ENCODE assay signal across 8 cellular contexts in genomic region chr7:105013818-105014724, GRCh38. TPM values are rescaled to one million over a fixed set of nuclear protein-coding genes. Genes with fewer than 3 reads are reported as not detected.
DNase-seq lines count a peak whose midpoint lies in the region; ATAC-seq, FAIRE-seq and TF ChIP-seq lines count a peak whose summit lies in the region.

TSS of gene KMT2E (plus strand) at chr7:105014205. CDS start at chr7:105040953, 26,748 bp downstream.

- intact Hi-C loops in kidney (cut with DNase I): no loop called here

- peaks cover 8% of the 10 kb centered on the region in 2 donors for H3K4me1 ChIP-seq in kidney (ENCODE audit: control insufficient read depth in 1 of 2, insufficient read depth in 1 of 2, low read depth in 1 of 2, low read length in 2 of 2)

- peak within 1 kb of the TSS; percentile 100 for H3K27ac ChIP-seq in kidney (ENCODE audit: low read depth in 2 of 2, low read length in 2 of 2)

- peak; percentile 27 for ATAC-seq in HG03097 (IDR thresholded peaks at IDR 0.05; ENCODE audit: low FRiP score, unreplicated experiment)

- DNase-seq in A172 (ENCODE audit: low spot score) (peak; percentile 76), NCI-H2227 treated with DMSO at 0.1 percent for 48 hours (lab: John Stamatoyannopoulos, UW) (peak; percentile 89), kidney (peak; percentile 97)
- peak; percentile 84 for DNase-seq in activated CD4-positive, CD25-positive, alpha-beta regulatory T cell treated with anti-CD3 and anti-CD28 coated beads, Interleukin-2, amount 50 U/mL, for 16 hours (ENCODE audit: low read depth, low spot score)
- peak; percentile 94 for DNase-seq in central memory CD4-positive, alpha-beta T cell
- peak; percentile 93 for DNase-seq in stimulated activated CD4-positive, alpha-beta T cell treated with anti-CD3 and anti-CD28 coated beads, Interleukin-15, amount 100 ng/mL, for 24 hours

- no peak for FAIRE-seq in kidney (lab: Jason Lieb, UNC)

- H3K36me3 ChIP-seq in kidney (ENCODE audit: control insufficient read depth in 1 of 2, insufficient read depth in 2 of 2, low read length in 2 of 2): peaks cover 0 to 6% of the 10 kb centered on the region in 2 donors

- peak within 1 kb of the TSS; percentile 89 to 99 for H3K4me3 ChIP-seq in kidney (ENCODE audit: low read length in 2 of 2)

- no peaks in the 10 kb centered on the region for H3K9me3 ChIP-seq in kidney (ENCODE audit: control insufficient read depth in 1 of 2, low read length in 2 of 2)

- peak within 1 kb of the TSS; percentile 87 to 100 for H3K9ac ChIP-seq in kidney (ENCODE audit: low read length in 2 of 2)

- TF ChIP-seq CTCF in kidney (IDR thresholded peaks at IDR 0.05; ENCODE audit: borderline replicate concordance, extremely low read depth, insufficient read depth): no peak

- TF ChIP-seq POLR2A in GM18526 (IDR thresholded peaks at IDR 0.05; ENCODE audit: extremely low read depth, insufficient read length): peak; percentile 83

RNA-seq across cellular contexts. Expression of gene KMT2E, which starts in this region (rescaled TPM):
- 27.6 and 40.3 TPM in 2 replicates for total RNA-seq in A172 (2014; rRNA removed; shearing (Covaris generic))
- 106 TPM for total RNA-seq in kidney
- 7.2 TPM for polyA plus RNA-seq in kidney (ENCODE audit: insufficient read depth, low read depth, low replicate concordance)

Comparison
In these comparisons a context has a peak if more than half of its experiments do, and no peak if none do; other contexts are left out.
1. Peak in every context shown above with its lines: DNase-seq, ATAC-seq, H3K4me3 ChIP-seq and H3K27ac ChIP-seq.